ENCODE assay signal across 10 cellular contexts in genomic region chr6:89952696-89953095, GRCh38. TPM values are rescaled to one million over a fixed set of nuclear protein-coding genes. Genes with fewer than 3 reads are reported as not detected.
DNase-seq lines count a peak whose midpoint lies in the region; ATAC-seq and TF ChIP-seq lines count a peak whose summit lies in the region.
"Had no signal": no experiment of that assay in that cellular context is flagged by ENCODE, and none has a peak within 500 bp of the region (broad histone marks: within the 10 kb centered on the region; RNA-seq: fewer than 3 reads in every experiment).

No MANE protein-coding gene starts in this region.

- H3K9me3 ChIP-seq in thyroid gland, result no peaks in the 10 kb centered on the region
- H3K9me3 ChIP-seq: ascending aorta, right lobe of liver had no signal

- H3K4me1 ChIP-seq in thyroid gland, result no peaks in the 10 kb centered on the region
- H3K4me1 ChIP-seq: ascending aorta had no signal

- no peak overlapping the region for H3K4me3 ChIP-seq in thyroid gland (replicated peaks in 1 of 3)
- H3K4me3 ChIP-seq: ascending aorta, right lobe of liver had no signal

- DNase-seq in SKM-1 treated with dmso at 0.1 percent for 144 hours (lab: John Stamatoyannopoulos, UW; ENCODE audit: unreplicated experiment), result peak; percentile 29
- peak; percentile 93 for DNase-seq in amniotic epithelial cell (ENCODE audit: low read depth)
- peak; percentile 55 for DNase-seq in stimulated activated CD4-positive, alpha-beta T cell treated with anti-CD3 and anti-CD28 coated beads, Interleukin-4, amount 100 ng/mL, for 24 hours
- DNase-seq in AG20443 (ENCODE audit: low spot score), result no peak
- DNase-seq in thyroid gland, result no peak
- DNase-seq: right lobe of liver had no signal

- intact Hi-C loops in thyroid gland (cut with DNase I), result no loop called here

- H3K36me3 ChIP-seq in thyroid gland, result no peaks in the 10 kb centered on the region
- H3K36me3 ChIP-seq: right lobe of liver had no signal

- H3K27me3 ChIP-seq in thyroid gland, result no peaks in the 10 kb centered on the region
- H3K27me3 ChIP-seq: ascending aorta, right lobe of liver had no signal

- peak; percentile 53 for ATAC-seq in GM18502 (IDR thresholded peaks at IDR 0.05; ENCODE audit: poor library complexity, unreplicated experiment)
- ATAC-seq in HG03457 (IDR thresholded peaks at IDR 0.05; ENCODE audit: unreplicated experiment), result no peak
- ATAC-seq in GM21515 (IDR thresholded peaks at IDR 0.05; ENCODE audit: unreplicated experiment), result no peak

- no peak overlapping the region for H3K27ac ChIP-seq in thyroid gland
- H3K27ac ChIP-seq: ascending aorta, right lobe of liver had no signal

- 79 to 83% methylated on average over 4 of the region's 4 CpGs for WGBS in thyroid gland, 2 donors

- no peak for TF ChIP-seq CTCF in thyroid gland (IDR thresholded peaks at IDR 0.05)

- TF ChIP-seq POLR2A in thyroid gland (IDR thresholded peaks at IDR 0.05), result no peak

RNA-seq across cellular contexts. Expression of gene GJA10, which starts 58.4 kb away (rescaled TPM):
- total RNA-seq in thyroid gland, result not detected
- total RNA-seq: ascending aorta, right lobe of liver had no signal

Comparison
In these comparisons a context has a peak if more than half of its experiments do, and no peak if none do; other contexts are left out.
1. DNase-seq: peak in SKM-1 treated with dmso at 0.1 percent for 144 hours (single experiment), amniotic epithelial cell (single experiment) and stimulated activated CD4-positive, alpha-beta T cell treated with anti-CD3 and anti-CD28 coated beads, Interleukin-4, amount 100 ng/mL, for 24 hours (single experiment); none in AG20443 (single experiment) and thyroid gland (0 of 2).